Comparison of ENCODE assay signal across 2 cellular contexts in genomic region chr1:19042675-19043578, GRCh38.
TF ChIP-seq lines count a peak whose summit lies in the region.

No MANE protein-coding gene starts in this region.

TF ChIP-seq in SK-N-SH, 30 proteins besides CTCF, POLR2A, EP300 and RAD21 (continued from another document):
- TF ChIP-seq, protein P1, sequence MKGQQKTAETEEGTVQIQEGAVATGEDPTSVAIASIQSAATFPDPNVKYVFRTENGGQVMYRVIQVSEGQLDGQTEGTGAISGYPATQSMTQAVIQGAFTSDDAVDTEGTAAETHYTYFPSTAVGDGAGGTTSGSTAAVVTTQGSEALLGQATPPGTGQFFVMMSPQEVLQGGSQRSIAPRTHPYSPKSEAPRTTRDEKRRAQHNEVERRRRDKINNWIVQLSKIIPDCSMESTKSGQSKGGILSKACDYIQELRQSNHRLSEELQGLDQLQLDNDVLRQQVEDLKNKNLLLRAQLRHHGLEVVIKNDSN (IDR thresholded peaks at IDR 0.05; ENCODE audit: borderline replicate concordance, low read depth), result no peak
- TF ChIP-seq FOXJ3 (CRISPR knock-in tag; IDR thresholded peaks at IDR 0.05) (no peak), TAF1 (IDR thresholded peaks at IDR 0.05; ENCODE audit: borderline replicate concordance, low read depth, low read length) (no peak), SIN3A (IDR thresholded peaks at IDR 0.05; ENCODE audit: borderline replicate concordance, low read depth, low read length) (no peak)
TF ChIP-seq in SK-N-SH: peak in this region for 0.

TF ChIP-seq in SK-N-SH treated with all-trans-retinoic acid at 6 μM for 48 hours, 23 proteins besides CTCF, POLR2A, EP300 and RAD21 (continued from another document):
- TF ChIP-seq, protein P2, sequence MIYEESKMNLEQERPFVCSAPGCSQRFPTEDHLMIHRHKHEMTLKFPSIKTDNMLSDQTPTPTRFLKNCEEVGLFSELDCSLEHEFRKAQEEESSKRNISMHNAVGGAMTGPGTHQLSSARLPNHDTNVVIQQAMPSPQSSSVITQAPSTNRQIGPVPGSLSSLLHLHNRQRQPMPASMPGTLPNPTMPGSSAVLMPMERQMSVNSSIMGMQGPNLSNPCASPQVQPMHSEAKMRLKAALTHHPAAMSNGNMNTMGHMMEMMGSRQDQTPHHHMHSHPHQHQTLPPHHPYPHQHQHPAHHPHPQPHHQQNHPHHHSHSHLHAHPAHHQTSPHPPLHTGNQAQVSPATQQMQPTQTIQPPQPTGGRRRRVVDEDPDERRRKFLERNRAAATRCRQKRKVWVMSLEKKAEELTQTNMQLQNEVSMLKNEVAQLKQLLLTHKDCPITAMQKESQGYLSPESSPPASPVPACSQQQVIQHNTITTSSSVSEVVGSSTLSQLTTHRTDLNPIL (CRISPR knock-in tag; IDR thresholded peaks at IDR 0.05; ENCODE audit: low read depth), result no peak
- TF ChIP-seq TOX (CRISPR knock-in tag; IDR thresholded peaks at IDR 0.05; ENCODE audit: borderline replicate concordance) (no peak), SNAI2 (CRISPR knock-in tag; IDR thresholded peaks at IDR 0.05) (no peak), ARNTL (CRISPR knock-in tag; IDR thresholded peaks at IDR 0.05; ENCODE audit: borderline replicate concordance, low read depth) (no peak), ZNF70 (CRISPR knock-in tag; IDR thresholded peaks at IDR 0.05) (no peak), TSHZ2 (CRISPR knock-in tag; IDR thresholded peaks at IDR 0.05) (no peak), ZNF565 (CRISPR knock-in tag; conservative IDR thresholded peaks at IDR 0.05; ENCODE audit: low read depth) (no peak), PATZ1 (CRISPR knock-in tag; IDR thresholded peaks at IDR 0.05; ENCODE audit: borderline replicate concordance) (no peak)
